9 cellular contexts compared by ENCODE assay signal in the genomic region with DNA sequence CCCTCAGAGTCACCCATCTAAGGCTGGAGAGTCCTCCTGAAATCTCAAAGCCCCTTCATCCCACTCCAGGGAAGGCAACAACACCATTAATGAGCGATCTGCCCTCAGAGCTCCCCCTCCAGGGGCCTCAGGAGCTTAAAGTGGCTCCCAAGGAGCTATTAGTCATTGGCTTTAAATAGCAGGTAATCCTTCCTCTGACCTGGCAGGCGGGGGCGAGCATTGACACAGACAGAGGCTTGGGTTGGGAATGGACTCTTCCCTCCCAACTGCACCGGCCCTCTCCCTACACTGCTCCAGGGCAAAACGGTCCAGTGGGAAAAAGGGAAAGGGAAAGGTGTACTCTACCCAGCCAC. TPM values are rescaled to one million over a fixed set of nuclear protein-coding genes. Genes with fewer than 3 reads are reported as not detected.
A peak's percentile ranks its signal among the peaks of the same experiment; 100 is the strongest.
DNase-seq lines count a peak whose midpoint lies in the region; ATAC-seq and TF ChIP-seq lines count a peak whose summit lies in the region.
"Had no signal": no experiment of that assay in that cellular context is flagged by ENCODE, and none has a peak within 500 bp of the region (broad histone marks: within the 10 kb centered on the region; RNA-seq: fewer than 3 reads in every experiment).

No MANE protein-coding gene starts in this region.

- no peaks in the 10 kb centered on the region for H3K9me2 ChIP-seq in DOHH2 (replicated peaks; ENCODE audit: control insufficient read depth, low read length)

- no peak overlapping the region for H3K9ac ChIP-seq in rectal smooth muscle tissue (ENCODE audit: low read length)

- TF ChIP-seq CTCF in DOHH2 (IDR thresholded peaks at IDR 0.05; ENCODE audit: low read depth, low read length, poor library complexity, severe bottlenecking) (no peak), Panc1 (IDR thresholded peaks at IDR 0.05) (no peak), fibroblast of pulmonary artery (IDR thresholded peaks at IDR 0.05; ENCODE audit: low read length, missing control alignments) (no peak), omental fat pad (IDR thresholded peaks at IDR 0.05) (no peak)

- BruUV-seq in Panc1 (replicated peaks; lab: Mats Ljungman, UMichigan) = TSS peak; percentile 66

- H3K4me1 ChIP-seq in DOHH2 (ENCODE audit: control insufficient read depth, low read length) (peaks cover 8% of the 10 kb centered on the region), Panc1 (ENCODE audit: control insufficient read depth, insufficient read depth, low read length) (peaks cover 50% of the 10 kb centered on the region), rectal smooth muscle tissue (ENCODE audit: control insufficient read depth, insufficient read depth, low read length) (peaks cover 2% of the 10 kb centered on the region)

- no peak overlapping the region for H3K27ac ChIP-seq in DOHH2 (ENCODE audit: low read depth, low read length)
- peak overlapping the region; percentile 97 for H3K27ac ChIP-seq in Panc1 (ENCODE audit: low read length)
- no peak overlapping the region for H3K27ac ChIP-seq in rectal smooth muscle tissue (ENCODE audit: low read depth, low read length)

- no peaks in the 10 kb centered on the region for H3K9me3 ChIP-seq in DOHH2 (ENCODE audit: control insufficient read depth, insufficient read depth, low read length)
- no peaks in the 10 kb centered on the region for H3K9me3 ChIP-seq in Panc1 (ENCODE audit: control insufficient read depth, insufficient read depth, low read depth, low read length)

- H3K79me2 ChIP-seq in DOHH2 (ENCODE audit: control insufficient read depth, low read length) = no peaks in the 10 kb centered on the region

- DNase-seq in Panc1 (ENCODE audit: low read depth, low spot score) (no peak), fibroblast of pulmonary artery (ENCODE audit: low read depth) (no peak), omental fat pad (ENCODE audit: low spot score) (no peak), foreskin melanocyte (no peak), SKM-1 (lab: John Stamatoyannopoulos, UW; ENCODE audit: unreplicated experiment) (no peak)
- no peak for DNase-seq in stimulated activated CD4-positive, alpha-beta T cell treated with anti-CD3 and anti-CD28 coated beads, Interleukin-2, amount 100 ng/mL, for 48 hours
- DNase-seq: activated effector memory CD4-positive, alpha-beta T cell treated with Interleukin-2 at 50 U/mL for 16 hours had no signal

- ATAC-seq in Panc1 = peak; percentile 9; the same call in 1 of the 2 replicates
- no peak for ATAC-seq in omental fat pad (ENCODE audit: low FRiP score)

- no peaks in the 10 kb centered on the region for H3K36me3 ChIP-seq in DOHH2 (ENCODE audit: control insufficient read depth, low read length)
- H3K36me3 ChIP-seq in Panc1 (ENCODE audit: control insufficient read depth, insufficient read depth, low read length) = peaks cover 7% of the 10 kb centered on the region; the same call in 1 of the 2 replicates
- no peaks in the 10 kb centered on the region for H3K36me3 ChIP-seq in rectal smooth muscle tissue (ENCODE audit: control insufficient read depth, insufficient read depth, low read length)

- H3K4me2 ChIP-seq in DOHH2 (ENCODE audit: low read length) = peak overlapping the region; percentile 73; the same call in 1 of the 2 replicates

- CTCF ChIA-PET in Panc1 (lab: Charles Lee) = interaction anchor here (0.7 to 1.0 kb wide), 3 partner anchors 9 to 113 kb away, joined by 3 to 4 read pairs (median 3); no protein-coding TSS in a partner anchor

- no peaks in the 10 kb centered on the region for H4K20me1 ChIP-seq in DOHH2 (ENCODE audit: control insufficient read depth, insufficient read depth, low read depth, low read length)

- H3K27me3 ChIP-seq in DOHH2 (ENCODE audit: control insufficient read depth, low read length) (no peaks in the 10 kb centered on the region), Panc1 (ENCODE audit: control insufficient read depth, insufficient read depth, low read length) (no peaks in the 10 kb centered on the region), rectal smooth muscle tissue (ENCODE audit: control insufficient read depth, insufficient read depth, low read length) (peaks cover 2% of the 10 kb centered on the region)

- no peaks in the 10 kb centered on the region for H3F3A ChIP-seq in DOHH2 (ENCODE audit: control insufficient read depth, insufficient read depth)

- no peak overlapping the region for H3K4me3 ChIP-seq in DOHH2 (ENCODE audit: low read length)
- peak overlapping the region; percentile 66 to 90 for H3K4me3 ChIP-seq in Panc1 (ENCODE audit: low read depth in 2 of 2, low read length in 2 of 2)
- H3K4me3 ChIP-seq in fibroblast of pulmonary artery (replicated peaks; ENCODE audit: low read depth, low read length) = peak overlapping the region; percentile 88
- H3K4me3 ChIP-seq in rectal smooth muscle tissue (ENCODE audit: low read length) = peak overlapping the region; percentile 78

- POLR2A ChIA-PET in Panc1 (lab: Charles Lee) = interaction anchor here (0.7 to 1.4 kb wide), 2 partner anchors 67 to 263 kb away, joined by 3 to 5 read pairs; no protein-coding TSS in a partner anchor

- intact Hi-C loops in Panc1 (cut with micrococcal nuclease; ENCODE audit: unreplicated experiment) = loop anchor here (5.0 kb wide), 1 partner anchor 71 kb away; no protein-coding TSS in a partner anchor

- in situ Hi-C loops in Panc1 (cut with HindIII; ENCODE audit: low pct_unique_long_range_greater_than_20kb, low sequenced_read_pairs) = no loop called here

RNA-seq across cellular contexts. Expression of a gene that starts 1.4 kb away (rescaled TPM):
- total RNA-seq in Panc1 (2021; ENCODE audit: unreplicated experiment) = 1,799 TPM
- 2,067 TPM for polyA plus RNA-seq in Panc1 (2012; ENCODE audit: insufficient read length)
- 100 to 1,000 TPM; 341 to 594 (median 450) TPM for total RNA-seq in omental fat pad

RNA-seq across cellular contexts. Expression of a gene that starts 16.4 kb away (rescaled TPM):
- total RNA-seq in Panc1 (2021; ENCODE audit: unreplicated experiment) (168 TPM), omental fat pad (10 to 100 TPM in 3 of 4 donors, 1 to 10 TPM in 1; 7.2 to 56.2 (median 31.0) TPM)
- 158 TPM for polyA plus RNA-seq in Panc1 (2012; ENCODE audit: insufficient read length)
